10 cellular contexts compared by ENCODE assay signal in genomic region chr2:227308784-227309183, GRCh38. TPM values are rescaled to one million over a fixed set of nuclear protein-coding genes. Genes with fewer than 3 reads are reported as not detected.
DNase-seq lines count a peak whose midpoint lies in the region; ATAC-seq, FAIRE-seq and TF ChIP-seq lines count a peak whose summit lies in the region.
"Had no signal": no experiment of that assay in that cellular context is flagged by ENCODE, and none has a peak within 500 bp of the region (broad histone marks: within the 10 kb centered on the region; RNA-seq: fewer than 3 reads in every experiment).

No MANE protein-coding gene starts in this region.

- no peak for TF ChIP-seq CTCF in bronchial epithelial cell (IDR thresholded peaks at IDR 0.05; ENCODE audit: insufficient read depth, low read length, severe bottlenecking)

- peak; percentile 86 for ATAC-seq in GM18499 (IDR thresholded peaks at IDR 0.05; ENCODE audit: insufficient read depth, unreplicated experiment)
- ATAC-seq in GM21367 (IDR thresholded peaks at IDR 0.05; ENCODE audit: unreplicated experiment) = peak; percentile 91
- peak; percentile 81 for ATAC-seq in HG03064 (IDR thresholded peaks at IDR 0.05; ENCODE audit: low read depth, unreplicated experiment)

- no peaks in the 10 kb centered on the region for H3K27me3 ChIP-seq in bronchial epithelial cell (ENCODE audit: control insufficient read depth, insufficient read depth, low read length)

- FAIRE-seq in bronchial epithelial cell (lab: Jason Lieb, UNC) = peak; percentile 94
- FAIRE-seq: keratinocyte had no signal

- DNase-seq in bronchial epithelial cell (ENCODE audit: low read depth) (peak; percentile 86), hypothalamus (lab: John Stamatoyannopoulos, UW) (no peak), T-helper 1 cell (no peak), SHP77 treated with DMSO at 0.1 percent for 48 hours (lab: John Stamatoyannopoulos, UW) (no peak), NCI-H1105 treated with DMSO at 0.1 percent for 48 hours (lab: John Stamatoyannopoulos, UW) (no peak)
- DNase-seq: NCI-H748 treated with DMSO at 0.1 percent for 48 hours had no signal

- no peaks in the 10 kb centered on the region for H3K36me3 ChIP-seq in bronchial epithelial cell (ENCODE audit: control insufficient read depth, insufficient read depth, low read length)

- no peak overlapping the region for H3K4me3 ChIP-seq in bronchial epithelial cell (ENCODE audit: low read depth, low read length)

RNA-seq across cellular contexts. Expression of gene MFF, which starts 16.3 kb away (rescaled TPM):
- total RNA-seq in bronchial epithelial cell = 63.4 and 68.2 TPM in 2 replicates
